In genomic region chr19:17499030-17499429, GRCh38 we compare ENCODE assay signal across 11 cellular contexts. TPM values are rescaled to one million over a fixed set of nuclear protein-coding genes. Genes with fewer than 3 reads are reported as not detected.
DNase-seq lines count a peak whose midpoint lies in the region; ATAC-seq and TF ChIP-seq lines count a peak whose summit lies in the region.
"Not testable (repeated sequence)": the region's sequence is repeated elsewhere in the genome, so short reads cannot be mapped to it uniquely, and the experiment has no call there.
"Had no signal": no experiment of that assay in that cellular context is flagged by ENCODE, and none has a peak within 500 bp of the region (broad histone marks: within the 10 kb centered on the region; RNA-seq: fewer than 3 reads in every experiment).

No MANE protein-coding gene starts in this region.

- not testable (repeated sequence) for ATAC-seq in upper lobe of right lung

- H3K4me1 Mint-ChIP-seq in CD14-positive monocyte (peaks cover 45% of the 10 kb centered on the region), nephron progenitor cell (peaks cover 34% of the 10 kb centered on the region)

- H3K4me1 ChIP-seq in upper lobe of right lung = peaks cover 26% of the 10 kb centered on the region

- H3K27ac ChIP-seq in WERI-Rb-1 = not testable (repeated sequence)
- H3K27ac ChIP-seq in dorsolateral prefrontal cortex (peak overlapping the region in 50 of 59 donors; percentile 21 to 89 (median 74)), upper lobe of right lung (peak overlapping the region; percentile 34)

- not testable (repeated sequence) for H3K27me3 ChIP-seq in WERI-Rb-1 (ENCODE audit: insufficient read depth, low read depth, severe bottlenecking); dorsolateral prefrontal cortex; upper lobe of right lung

- not testable (repeated sequence) for H3K9me3 ChIP-seq in WERI-Rb-1 (ENCODE audit: severe bottlenecking); upper lobe of right lung

- H3K4me3 ChIP-seq in WERI-Rb-1 (ENCODE audit: low read depth, low read length); dorsolateral prefrontal cortex; upper lobe of right lung: not testable (repeated sequence)

- not testable (repeated sequence) for DNase-seq in CD14-positive monocyte (ENCODE audit: low spot score); upper lobe of right lung
- DNase-seq in HK-2 (ENCODE audit: unreplicated experiment) = peak; percentile 22
- peak; percentile 69 for DNase-seq in WERI-Rb-1
- DNase-seq in dorsolateral prefrontal cortex = peak in 4 of 10 donors; percentile 39 to 58 (median 48)
- DNase-seq in kidney glomerular epithelial cell (lab: John Stamatoyannopoulos, UW) = peak; percentile 66
- DNase-seq in nephron progenitor cell = peak; percentile 47
- DNase-seq in renal cortical epithelial cell (ENCODE audit: low read depth) = peak; percentile 24

- H3K27ac Mint-ChIP-seq in CD14-positive monocyte (peak overlapping the region in 4 of 7 donors; percentile 42 to 91 (median 76)), nephron progenitor cell (peak overlapping the region; percentile 84)

- intact Hi-C loops in CD14-positive monocyte (cut with micrococcal nuclease); dorsolateral prefrontal cortex (cut with DNase I); upper lobe of right lung (cut with DNase I): not testable (repeated sequence)

- H3K9me3 Mint-ChIP-seq in CD14-positive monocyte, nephron progenitor cell: not testable (repeated sequence)

- not testable (repeated sequence) for H3K27me3 Mint-ChIP-seq in CD14-positive monocyte (ENCODE audit: low read depth in 3 of 3); nephron progenitor cell (ENCODE audit: low read depth, poor library complexity)

- H3K36me3 ChIP-seq in WERI-Rb-1 (peaks cover 13% of the 10 kb centered on the region), upper lobe of right lung (peaks cover 11% of the 10 kb centered on the region)

- H3K36me3 Mint-ChIP-seq in CD14-positive monocyte = peaks cover 26 to 51% of the 10 kb centered on the region in 2 donors
- not testable (repeated sequence) for H3K36me3 Mint-ChIP-seq in nephron progenitor cell (ENCODE audit: low read depth)

- H3K4me3 Mint-ChIP-seq in CD14-positive monocyte, nephron progenitor cell: not testable (repeated sequence)

- not testable (repeated sequence) for TF ChIP-seq CTCF in CD14-positive monocyte (IDR thresholded peaks at IDR 0.05); upper lobe of right lung (IDR thresholded peaks at IDR 0.05)
- TF ChIP-seq CTCF in WERI-Rb-1 (IDR thresholded peaks at IDR 0.05; ENCODE audit: low read depth, low read length) (peak; percentile 54), dorsolateral prefrontal cortex (IDR thresholded peaks at IDR 0.05 in 54 of 56, conservative IDR thresholded peaks at IDR 0.05 in 2 of 56; ENCODE audit: low read depth in 1 of 56, partially characterized antibody in 56 of 56) (peak in 37 of 56 donors; percentile 7 to 54 (median 32)), nephron progenitor cell (IDR thresholded peaks at IDR 0.05) (peak; percentile 38)

RNA-seq across cellular contexts. Expression of gene PGLS, which starts 12.4 kb away (rescaled TPM):
- 100 to 1,000 TPM; 141 to 158 TPM for polyA plus RNA-seq in CD14-positive monocyte
- total RNA-seq in dorsolateral prefrontal cortex (10 to 100 TPM; 22.9 to 45.0 (median 32.6) TPM), renal cortical epithelial cell (53.2 and 63.9 TPM in 2 replicates), upper lobe of right lung (78.0 TPM)

RNA-seq across cellular contexts. Expression of gene SLC27A1, which starts 28.7 kb away (rescaled TPM):
- 10 to 100 TPM; 27.1 to 27.6 TPM for polyA plus RNA-seq in CD14-positive monocyte
- total RNA-seq in dorsolateral prefrontal cortex (10 to 100 TPM; 30.6 to 100.0 (median 53.6) TPM), renal cortical epithelial cell (10.1 and 19.4 TPM in 2 replicates), upper lobe of right lung (27.8 TPM)

RNA-seq across cellular contexts. Expression of gene NXNL1, which starts 38.3 kb away (rescaled TPM):
- not detected for polyA plus RNA-seq in CD14-positive monocyte
- total RNA-seq in dorsolateral prefrontal cortex = 1 to 10 TPM in 19 of 120 experiments, under 1 TPM in 32, not detected in 69; 0.38 to 3.8 (median 0.88) TPM
- not detected in 2 replicates for total RNA-seq in renal cortical epithelial cell
- total RNA-seq in upper lobe of right lung = not detected
- total RNA-seq: Calu3; CD4-positive, CD25-positive, alpha-beta regulatory T cell; IMR-90 had no signal
- polyA plus RNA-seq: CD4-positive, CD25-positive, alpha-beta regulatory T cell; IMR-90 had no signal

RNA-seq across cellular contexts. Expression of gene TMEM221, which starts 50.6 kb away (rescaled TPM):
- not detected for polyA plus RNA-seq in CD14-positive monocyte
- 1 to 10 TPM; 1.2 to 7.2 (median 4.1) TPM for total RNA-seq in dorsolateral prefrontal cortex
- 0.30 TPM in 1 of 2 replicates, not detected in the other for total RNA-seq in renal cortical epithelial cell
- total RNA-seq in upper lobe of right lung = not detected
- total RNA-seq: CD4-positive, CD25-positive, alpha-beta regulatory T cell; IMR-90 had no signal

RNA-seq across cellular contexts. Expression of gene COLGALT1, which starts 56.4 kb away (rescaled TPM):
- polyA plus RNA-seq in CD14-positive monocyte = 10 to 100 TPM; 66.8 to 68.8 TPM
- total RNA-seq in dorsolateral prefrontal cortex (10 to 100 TPM; 20.9 to 73.4 (median 38.7) TPM), renal cortical epithelial cell (53.9 and 75.0 TPM in 2 replicates), upper lobe of right lung (104 TPM)
